24 cellular contexts compared by ENCODE assay signal in the genomic region with DNA sequence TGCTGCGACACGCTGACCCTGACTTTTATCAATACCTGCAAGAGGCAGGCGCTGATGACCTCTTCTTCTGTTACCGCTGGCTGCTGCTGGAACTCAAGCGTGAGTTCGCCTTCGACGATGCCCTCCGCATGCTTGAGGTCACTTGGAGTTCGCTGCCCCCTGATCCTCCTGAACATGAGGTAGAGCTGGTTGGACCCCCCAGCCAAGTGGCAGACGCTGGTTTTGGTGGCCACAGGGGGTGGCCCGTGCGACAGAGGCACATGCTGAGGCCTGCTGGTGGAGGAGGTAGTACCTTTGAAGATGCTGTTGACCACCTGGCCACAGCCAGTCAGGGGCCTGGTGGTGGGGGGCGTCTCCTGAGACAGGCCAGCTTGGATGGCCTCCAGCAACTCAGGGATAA. TPM values are rescaled to one million over a fixed set of nuclear protein-coding genes. Genes with fewer than 3 reads are reported as not detected.
DNase-seq lines count a peak whose midpoint lies in the region; ATAC-seq and TF ChIP-seq lines count a peak whose summit lies in the region.
"Had no signal": no experiment of that assay in that cellular context is flagged by ENCODE, and none has a peak within 500 bp of the region (broad histone marks: within the 10 kb centered on the region; RNA-seq: fewer than 3 reads in every experiment).

No MANE protein-coding gene starts in this region.

- H3K4me1 ChIP-seq in sigmoid colon: no peaks in the 10 kb centered on the region
- H3K4me1 ChIP-seq in mammary epithelial cell (ENCODE audit: insufficient read depth, low read length): peaks cover 8% of the 10 kb centered on the region
- H3K4me1 ChIP-seq: A549; BE2C; BLaER1 treated with 17β-estradiol and CSF1 and Interleukin-3, amounts not matched to agents 10 nM and 100 nM had no signal

- intact Hi-C loops in sigmoid colon (cut with DNase I) (no loop called here), mammary epithelial cell (cut with micrococcal nuclease) (no loop called here)

- peaks cover 11% of the 10 kb centered on the region for H3K36me3 Mint-ChIP-seq in activated CD4-positive, alpha-beta T cell treated with anti-CD3 and anti-CD28 coated beads, Interleukin-2, amount 10 ng/mL, durations not matched to agents 7 days and 5 days (ENCODE audit: low read depth)
- H3K36me3 Mint-ChIP-seq in activated naive CD4-positive, alpha-beta T cell treated with anti-CD3 and anti-CD28 coated beads, Interleukin-2, amount 50 U/mL, for 72 hours: peaks cover 0 to 4% of the 10 kb centered on the region in 2 donors
- no peaks in the 10 kb centered on the region; the same call in none of the 2 replicates for H3K36me3 Mint-ChIP-seq in HFFc6 (ENCODE audit: low read depth)

- no peak overlapping the region for H2AFZ ChIP-seq in mammary epithelial cell (ENCODE audit: low read depth, low read length)

- no peak overlapping the region for H3K4me3 Mint-ChIP-seq in activated CD4-positive, alpha-beta T cell treated with anti-CD3 and anti-CD28 coated beads, Interleukin-2, amount 10 ng/mL, durations not matched to agents 7 days and 5 days
- no peak overlapping the region for H3K4me3 Mint-ChIP-seq in HFFc6
- H3K4me3 Mint-ChIP-seq: CD14-positive monocyte; CD4-positive, alpha-beta T cell; CD8-positive, alpha-beta memory T cell had no signal

- TF ChIP-seq POLR2A in sigmoid colon (IDR thresholded peaks at IDR 0.05): no peak

- POLR2A ChIA-PET in activated CD4-positive, alpha-beta T cell treated with anti-CD3 and anti-CD28 coated beads, Interleukin-2, amount 10 ng/mL, durations not matched to agents 7 days and 5 days (lab: Charles Lee): no interaction called here

- TF ChIP-seq EP300 in sigmoid colon (IDR thresholded peaks at IDR 0.05): no peak

- no peaks in the 10 kb centered on the region for H3K79me2 ChIP-seq in mammary epithelial cell (ENCODE audit: insufficient read depth, low read length)

- H3K27me3 ChIP-seq in sigmoid colon (no peaks in the 10 kb centered on the region), mammary epithelial cell (ENCODE audit: insufficient read depth, low read length) (no peaks in the 10 kb centered on the region)
- H3K27me3 ChIP-seq: BE2C had no signal

- no peaks in the 10 kb centered on the region for H3K9me3 Mint-ChIP-seq in activated CD4-positive, alpha-beta T cell treated with anti-CD3 and anti-CD28 coated beads, Interleukin-2, amount 10 ng/mL, durations not matched to agents 7 days and 5 days
- H3K9me3 Mint-ChIP-seq in activated naive CD4-positive, alpha-beta T cell treated with anti-CD3 and anti-CD28 coated beads, Interleukin-2, amount 50 U/mL, for 72 hours: no peaks in the 10 kb centered on the region
- no peaks in the 10 kb centered on the region for H3K9me3 Mint-ChIP-seq in HFFc6
- H3K9me3 Mint-ChIP-seq: CD4-positive, alpha-beta T cell; CD8-positive, alpha-beta memory T cell had no signal

- H3K4me2 ChIP-seq in mammary epithelial cell (ENCODE audit: insufficient read depth, low read depth, low read length): no peak overlapping the region
- H3K4me2 ChIP-seq: A549; BLaER1 treated with 17β-estradiol and CSF1 and Interleukin-3, amounts not matched to agents 10 nM and 100 nM had no signal

- no peaks in the 10 kb centered on the region for H3K4me1 Mint-ChIP-seq in activated CD4-positive, alpha-beta T cell treated with anti-CD3 and anti-CD28 coated beads, Interleukin-2, amount 10 ng/mL, durations not matched to agents 7 days and 5 days
- peaks cover 5% of the 10 kb centered on the region for H3K4me1 Mint-ChIP-seq in HFFc6 (ENCODE audit: low read depth)
- H3K4me1 Mint-ChIP-seq: CD14-positive monocyte had no signal

- H3K9me3 ChIP-seq in sigmoid colon: no peaks in the 10 kb centered on the region
- peaks cover 7% of the 10 kb centered on the region for H3K9me3 ChIP-seq in mammary epithelial cell (replicated peaks; ENCODE audit: insufficient read depth, low read length)
- H3K9me3 ChIP-seq: A549; BE2C; BLaER1 treated with 17β-estradiol and CSF1 and Interleukin-3, amounts not matched to agents 10 nM and 100 nM had no signal

- peak overlapping the region; percentile 25 for H3K27ac Mint-ChIP-seq in activated CD4-positive, alpha-beta T cell treated with anti-CD3 and anti-CD28 coated beads, Interleukin-2, amount 10 ng/mL, durations not matched to agents 7 days and 5 days
- peak overlapping the region; percentile 55 to 68 for H3K27ac Mint-ChIP-seq in activated naive CD4-positive, alpha-beta T cell treated with anti-CD3 and anti-CD28 coated beads, Interleukin-2, amount 50 U/mL, for 72 hours
- no peak overlapping the region for H3K27ac Mint-ChIP-seq in HFFc6
- H3K27ac Mint-ChIP-seq: CD4-positive, alpha-beta T cell; CD8-positive, alpha-beta memory T cell had no signal

- no peaks in the 10 kb centered on the region for H3K27me3 Mint-ChIP-seq in activated CD4-positive, alpha-beta T cell treated with anti-CD3 and anti-CD28 coated beads, Interleukin-2, amount 10 ng/mL, durations not matched to agents 7 days and 5 days
- H3K27me3 Mint-ChIP-seq in HFFc6 (ENCODE audit: insufficient read depth): peaks cover 1% of the 10 kb centered on the region; the same call in 1 of the 2 replicates
- H3K27me3 Mint-ChIP-seq: CD4-positive, alpha-beta T cell had no signal

- in situ Hi-C loops in mammary epithelial cell (cut with MboI; ENCODE audit: low sequenced_read_pairs in 2 of 2): no loop called here

- dilution Hi-C loops in mammary epithelial cell (cut with HindIII; ENCODE audit: low sequenced_read_pairs): no loop called here

- no peaks in the 10 kb centered on the region for H4K20me1 ChIP-seq in mammary epithelial cell (ENCODE audit: insufficient read depth, low read length)

- H3K27ac ChIP-seq in sigmoid colon: no peak overlapping the region
- no peak overlapping the region for H3K27ac ChIP-seq in mammary epithelial cell (ENCODE audit: insufficient read depth, low read depth, low read length)
- H3K27ac ChIP-seq: 22Rv1; A549; BLaER1 treated with 17β-estradiol and CSF1 and Interleukin-3, amounts not matched to agents 10 nM and 100 nM had no signal

- TF ChIP-seq CTCF in sigmoid colon (IDR thresholded peaks at IDR 0.05): no peak
- no peak for TF ChIP-seq CTCF in HFFc6 (IDR thresholded peaks at IDR 0.05)
- TF ChIP-seq CTCF in mammary epithelial cell (conservative IDR thresholded peaks at IDR 0.05 in 1 of 2, IDR thresholded peaks at IDR 0.05 in 1 of 2; ENCODE audit: extremely low read depth in 1 of 2, insufficient read depth in 1 of 2, low read depth in 1 of 2, low read length in 2 of 2): no peak

- no peak for ATAC-seq in activated naive CD4-positive, alpha-beta T cell treated with anti-CD3 and anti-CD28 coated beads, Interleukin-2, amount 50 U/mL, for 72 hours
- ATAC-seq in GM18858 (IDR thresholded peaks at IDR 0.05; ENCODE audit: unreplicated experiment): no peak
- ATAC-seq: A549, GM12878 had no signal

- peaks cover 0 to 34% (median 9%) of the 10 kb centered on the region in 4 donors for H3K36me3 ChIP-seq in sigmoid colon
- no peaks in the 10 kb centered on the region for H3K36me3 ChIP-seq in mammary epithelial cell (ENCODE audit: insufficient read depth, low read length)

- no peak overlapping the region for H3K4me3 ChIP-seq in sigmoid colon
- H3K4me3 ChIP-seq in mammary epithelial cell (replicated peaks in 1 of 3; ENCODE audit: insufficient read depth in 1 of 3, low read depth in 2 of 3, low read length in 3 of 3): no peak overlapping the region
- H3K4me3 ChIP-seq: A549; BLaER1 treated with 17β-estradiol and CSF1 and Interleukin-3, amounts not matched to agents 10 nM and 100 nM; GM12878 had no signal

- 97 to 98% methylated on average over 14 of the region's 14 CpGs for WGBS in sigmoid colon, 2 donors
- 88% methylated on average over 13 of the region's 14 CpGs for WGBS in mammary epithelial cell (ENCODE audit: low coverage, missing lambda C conversion rate)

- no peak overlapping the region for H3K9ac ChIP-seq in mammary epithelial cell (ENCODE audit: insufficient read depth, low read length)
- H3K9ac ChIP-seq: BLaER1 treated with 17β-estradiol and CSF1 and Interleukin-3, amounts not matched to agents 10 nM and 100 nM had no signal

- BruUV-seq in mammary epithelial cell (replicated peaks; lab: Mats Ljungman, UMichigan): no TSS peak

- DNase-seq in activated CD4-positive, alpha-beta T cell treated with anti-CD3 and anti-CD28 coated beads, Interleukin-2, amount 10 ng/mL, durations not matched to agents 7 days and 5 days: no peak
- DNase-seq in activated CD4-positive, alpha-beta T cell treated with anti-CD3 and anti-CD28 coated beads for 1 hour: no peak
- no peak for DNase-seq in activated naive CD4-positive, alpha-beta T cell treated with anti-CD3 and anti-CD28 coated beads, Interleukin-2, amount 50 U/mL, for 72 hours (ENCODE audit: low spot score in 2 of 2)
- DNase-seq in activated naive CD4-positive, alpha-beta T cell treated with anti-CD3 and anti-CD28 coated beads, Interleukin-2, amount 50 U/mL, for 16 hours: no peak
- DNase-seq in sigmoid colon (peak; percentile 38), HFFc6 (no peak), mammary epithelial cell (no peak)
- DNase-seq: ACHN; AML-193; BE2C; CD4-positive, alpha-beta T cell; CD8-positive, alpha-beta memory T cell; DMS 273 treated with DMSO at 0.1 percent for 48 hours; DMS79; EL; GDM1; GOT3; HCEC 1CT had no signal

- CTCF ChIA-PET in activated CD4-positive, alpha-beta T cell treated with anti-CD3 and anti-CD28 coated beads, Interleukin-2, amount 10 ng/mL, durations not matched to agents 7 days and 5 days (lab: Charles Lee): no interaction called here
- CTCF ChIA-PET in mammary epithelial cell (lab: Charles Lee; ENCODE audit: low non-redundant PET): no interaction called here

RNA-seq across cellular contexts. Expression of a gene that starts 14.2 kb away (rescaled TPM):
- total RNA-seq in activated CD4-positive, alpha-beta T cell treated with anti-CD3 and anti-CD28 coated beads, Interleukin-2, amount 10 ng/mL, durations not matched to agents 7 days and 5 days: 100 to 1,000 TPM; 270 to 289 TPM
- 100 to 1,000 TPM; 171 to 256 TPM for total RNA-seq in activated naive CD4-positive, alpha-beta T cell treated with anti-CD3 and anti-CD28 coated beads, Interleukin-2, amount 50 U/mL, for 72 hours
- 100 to 1,000 TPM in 3 of 4 donors, 10 to 100 TPM in 1; 83.9 to 209 (median 143) TPM for total RNA-seq in sigmoid colon
- polyA plus RNA-seq in sigmoid colon: 100 to 1,000 TPM; 105 to 217 (median 185) TPM
- total RNA-seq in HFFc6 (2021; fragmentation: NEBNext Ultra II Directional; extraction: Animal tissue kit (Norgen Biotek cat#: 25700)): 100 to 1,000 TPM; 151 to 471 (median 406) TPM
- 100 to 1,000 TPM; 246 to 289 TPM for total RNA-seq in mammary epithelial cell
- 212 TPM for polyA plus RNA-seq in mammary epithelial cell
- polyA minus RNA-seq in mammary epithelial cell: 215 TPM

RNA-seq across cellular contexts. Expression of a gene that starts 20.5 kb away (rescaled TPM):
- total RNA-seq in activated CD4-positive, alpha-beta T cell treated with anti-CD3 and anti-CD28 coated beads, Interleukin-2, amount 10 ng/mL, durations not matched to agents 7 days and 5 days: 10 to 100 TPM; 19.5 to 20.4 TPM
- 10 to 100 TPM; 18.8 to 22.2 TPM for total RNA-seq in activated naive CD4-positive, alpha-beta T cell treated with anti-CD3 and anti-CD28 coated beads, Interleukin-2, amount 50 U/mL, for 72 hours
- total RNA-seq in sigmoid colon (10 to 100 TPM; 10.4 to 14.6 (median 11.9) TPM), mammary epithelial cell (10 to 100 TPM; 14.7 to 16.7 TPM)
- polyA plus RNA-seq in sigmoid colon (1 to 10 TPM; 5.8 to 9.6 (median 7.8) TPM), mammary epithelial cell (13.1 TPM)
- 10 to 100 TPM; 13.0 to 15.3 (median 13.8) TPM for total RNA-seq in HFFc6 (2021; fragmentation: NEBNext Ultra II Directional; extraction: Animal tissue kit (Norgen Biotek cat#: 25700))
- polyA minus RNA-seq in mammary epithelial cell: 35.2 TPM

RNA-seq across cellular contexts. Expression of a gene that starts 37.2 kb away (rescaled TPM):
- 10 to 100 TPM; 37.8 to 44.5 TPM for total RNA-seq in activated CD4-positive, alpha-beta T cell treated with anti-CD3 and anti-CD28 coated beads, Interleukin-2, amount 10 ng/mL, durations not matched to agents 7 days and 5 days
- 10 to 100 TPM; 52.8 to 58.5 TPM for total RNA-seq in activated naive CD4-positive, alpha-beta T cell treated with anti-CD3 and anti-CD28 coated beads, Interleukin-2, amount 50 U/mL, for 72 hours
- total RNA-seq in sigmoid colon (100 to 1,000 TPM in 3 of 4 donors, 10 to 100 TPM in 1; 99.9 to 132 (median 106) TPM), mammary epithelial cell (10 to 100 TPM; 80.7 to 84.8 TPM)
- polyA plus RNA-seq in sigmoid colon (100 to 1,000 TPM in 2 of 3 donors, 10 to 100 TPM in 1; 98.1 to 106 (median 103) TPM), mammary epithelial cell (82.4 TPM)
- 10 to 100 TPM; 64.3 to 87.2 (median 71.8) TPM for total RNA-seq in HFFc6 (2021; fragmentation: NEBNext Ultra II Directional; extraction: Animal tissue kit (Norgen Biotek cat#: 25700))
- 163 TPM for polyA minus RNA-seq in mammary epithelial cell

RNA-seq across cellular contexts. Expression of a gene that starts 38.4 kb away (rescaled TPM):
- 100 to 1,000 TPM; 246 to 251 TPM for total RNA-seq in activated CD4-positive, alpha-beta T cell treated with anti-CD3 and anti-CD28 coated beads, Interleukin-2, amount 10 ng/mL, durations not matched to agents 7 days and 5 days
- 100 to 1,000 TPM; 107 to 176 TPM for total RNA-seq in activated naive CD4-positive, alpha-beta T cell treated with anti-CD3 and anti-CD28 coated beads, Interleukin-2, amount 50 U/mL, for 72 hours
- total RNA-seq in sigmoid colon (10 to 100 TPM; 14.3 to 25.3 (median 18.6) TPM), mammary epithelial cell (100 to 1,000 TPM in 1 of 2 donors, 10 to 100 TPM in 1; 86.4 to 292 TPM)
- polyA plus RNA-seq in sigmoid colon (100 to 1,000 TPM in 1 of 3 donors, 10 to 100 TPM in 2; 47.4 to 310 (median 65.4) TPM), mammary epithelial cell (538 TPM)
- total RNA-seq in HFFc6 (2021; fragmentation: NEBNext Ultra II Directional; extraction: Animal tissue kit (Norgen Biotek cat#: 25700)): 10 to 100 TPM; 26.0 to 42.2 (median 39.1) TPM
- 972 TPM for polyA minus RNA-seq in mammary epithelial cell

RNA-seq across cellular contexts. Expression of a gene that starts 51.3 kb away (rescaled TPM):
- 10 to 100 TPM; 12.5 to 13.3 TPM for total RNA-seq in activated CD4-positive, alpha-beta T cell treated with anti-CD3 and anti-CD28 coated beads, Interleukin-2, amount 10 ng/mL, durations not matched to agents 7 days and 5 days
- total RNA-seq in activated naive CD4-positive, alpha-beta T cell treated with anti-CD3 and anti-CD28 coated beads, Interleukin-2, amount 50 U/mL, for 72 hours: 10 to 100 TPM; 10.7 to 11.8 TPM
- total RNA-seq in sigmoid colon (10 to 100 TPM; 12.2 to 13.3 (median 12.9) TPM), mammary epithelial cell (100 to 1,000 TPM in 1 of 2 donors, 10 to 100 TPM in 1; 36.2 to 113 TPM)
- polyA plus RNA-seq in sigmoid colon (1 to 10 TPM; 1.2 to 7.4 (median 3.2) TPM), mammary epithelial cell (86.4 TPM)
- total RNA-seq in HFFc6 (2021; fragmentation: NEBNext Ultra II Directional; extraction: Animal tissue kit (Norgen Biotek cat#: 25700)): 10 to 100 TPM in 4 of 6 experiments, 1 to 10 TPM in 2; 9.0 to 13.8 (median 10.7) TPM
- 111 TPM for polyA minus RNA-seq in mammary epithelial cell
